ENCODE assay signal across 11 cellular contexts in the genomic region with DNA sequence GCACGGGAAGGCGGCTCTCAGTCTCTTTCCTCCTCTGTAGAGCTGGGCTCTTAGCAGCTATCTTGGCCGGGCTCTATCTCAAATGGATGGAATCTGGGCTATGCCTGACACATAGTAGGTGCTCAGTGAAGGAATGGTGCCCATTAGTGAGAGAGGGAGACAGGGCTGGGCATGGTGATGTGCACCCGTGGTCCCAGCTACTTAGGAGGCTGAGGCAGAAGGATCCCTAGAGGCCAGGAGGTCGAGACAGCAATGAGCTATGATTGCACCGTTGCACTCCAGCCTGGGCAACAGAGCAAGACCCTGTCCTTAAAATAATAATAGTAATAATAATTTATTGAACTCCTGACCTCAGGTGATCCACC. TPM values are rescaled to one million over a fixed set of nuclear protein-coding genes. Genes with fewer than 3 reads are reported as not detected.
A peak's percentile ranks its signal among the peaks of the same experiment; 100 is the strongest.
DNase-seq lines count a peak whose midpoint lies in the region; ATAC-seq, FAIRE-seq and TF ChIP-seq lines count a peak whose summit lies in the region.
"Had no signal": no experiment of that assay in that cellular context is flagged by ENCODE, and none has a peak within 500 bp of the region (broad histone marks: within the 10 kb centered on the region; RNA-seq: fewer than 3 reads in every experiment).

No MANE protein-coding gene starts in this region.

- H3K9me3 ChIP-seq in left ventricle myocardium inferior (replicated peaks) (no peaks in the 10 kb centered on the region), lower lobe of right lung (no peaks in the 10 kb centered on the region), transverse colon (no peaks in the 10 kb centered on the region), small intestine (ENCODE audit: control insufficient read depth, low read depth) (no peaks in the 10 kb centered on the region)

- no peak for TF ChIP-seq EP300 in transverse colon (IDR thresholded peaks at IDR 0.05; ENCODE audit: low read depth)

- WGBS in transverse colon (ENCODE audit: low coverage in 1 of 2), 2 donors: 74% methylated on average over 6 of the region's 6 CpGs; no CpG with 5 or more reads in 1 of the 2 donors
- 73 to 89% (median 74%) methylated on average over 6 of the region's 6 CpGs for WGBS in small intestine, 3 donors

- H3K27me3 ChIP-seq in left ventricle myocardium inferior (ENCODE audit: low read depth) (no peaks in the 10 kb centered on the region), lower lobe of right lung (ENCODE audit: low read depth) (no peaks in the 10 kb centered on the region), transverse colon (no peaks in the 10 kb centered on the region), small intestine (ENCODE audit: control insufficient read depth in 2 of 2, insufficient read depth in 2 of 2, low read length in 2 of 2) (no peaks in the 10 kb centered on the region)
- H3K27me3 ChIP-seq: hepatocyte had no signal

- no peak for FAIRE-seq in small intestine (lab: Jason Lieb, UNC)

- no peak for TF ChIP-seq CTCF in left ventricle myocardium inferior (IDR thresholded peaks at IDR 0.05; ENCODE audit: borderline replicate concordance)
- no peak for TF ChIP-seq CTCF in WI38 (IDR thresholded peaks at IDR 0.05; ENCODE audit: low read depth, low read length)
- no peak for TF ChIP-seq CTCF in lower lobe of right lung (IDR thresholded peaks at IDR 0.05)
- TF ChIP-seq CTCF in transverse colon (IDR thresholded peaks at IDR 0.05): no peak

- no peak for TF ChIP-seq POLR2A in transverse colon (IDR thresholded peaks at IDR 0.05)

- in situ Hi-C loops in transverse colon (cut with MboI; ENCODE audit: low pct_ligation_motif_present in 1 of 4, low pct_unique_long_range_greater_than_20kb in 1 of 4, low sequenced_read_pairs in 3 of 4): no loop called here

- intact Hi-C loops in left ventricle myocardium inferior (cut with micrococcal nuclease) (no loop called here), Right ventricle myocardium inferior (cut with DNase I) (no loop called here), lower lobe of right lung (cut with DNase I) (no loop called here), transverse colon (cut with DNase I; ENCODE audit: low total_unique reads) (loop anchor here (5.0 kb wide), 1 partner anchor 38 kb away; no protein-coding TSS in a partner anchor)

- H3K4me3 ChIP-seq in left ventricle myocardium inferior (no peak overlapping the region), WI38 (ENCODE audit: low read depth, low read length) (peak overlapping the region; percentile 9; the same call in 1 of the 2 replicates), lower lobe of right lung (no peak overlapping the region), transverse colon (no peak overlapping the region), small intestine (ENCODE audit: low read depth in 1 of 2, low read length in 2 of 2) (no peak overlapping the region)
- H3K4me3 ChIP-seq: hepatocyte had no signal

- H3K27ac ChIP-seq in left ventricle myocardium inferior (replicated peaks) (peak overlapping the region; percentile 97), lower lobe of right lung (peak overlapping the region; percentile 63), transverse colon (peak overlapping the region in 3 of 4 donors; percentile 4 to 45 (median 9)), small intestine (ENCODE audit: low read depth in 1 of 2, low read length in 1 of 2) (peak overlapping the region in 1 of 2 donors; percentile 4)

- H3K4me1 ChIP-seq in left ventricle myocardium inferior: peaks cover 60% of the 10 kb centered on the region
- peaks cover 48% of the 10 kb centered on the region for H3K4me1 ChIP-seq in lower lobe of right lung
- peaks cover 10 to 26% (median 13%) of the 10 kb centered on the region in 4 donors for H3K4me1 ChIP-seq in transverse colon
- H3K4me1 ChIP-seq in small intestine (ENCODE audit: control insufficient read depth in 2 of 2, insufficient read depth in 1 of 2, low read depth in 1 of 2, low read length in 1 of 2): peaks cover 0 to 15% of the 10 kb centered on the region in 2 donors

- DNase-seq in left ventricle myocardium inferior: no peak
- DNase-seq in Right ventricle myocardium inferior (ENCODE audit: missing footprints): no peak
- no peak for DNase-seq in lower lobe of right lung
- no peak for DNase-seq in transverse colon
- no peak for DNase-seq in small intestine
- no peak for DNase-seq in NCI-H1694 treated with DMSO at 0.1 percent for 48 hours (lab: John Stamatoyannopoulos, UW)
- no peak for DNase-seq in epidermal melanocyte (ENCODE audit: insufficient read length, low spot score)
- DNase-seq: COR-L47, NCI-H1105 treated with DMSO at 0.1 percent for 48 hours had no signal

- ATAC-seq in Right ventricle myocardium inferior (no peak), lower lobe of right lung (no peak)

- H3K36me3 ChIP-seq in left ventricle myocardium inferior (no peaks in the 10 kb centered on the region), lower lobe of right lung (no peaks in the 10 kb centered on the region), transverse colon (no peaks in the 10 kb centered on the region), small intestine (ENCODE audit: control insufficient read depth in 2 of 2, insufficient read depth in 2 of 2, low read length in 2 of 2) (no peaks in the 10 kb centered on the region)

RNA-seq across cellular contexts. Expression of a gene that starts 14.7 kb away (rescaled TPM):
- total RNA-seq in left ventricle myocardium inferior (65.2 TPM), Right ventricle myocardium inferior (73.1 TPM), lower lobe of right lung (137 TPM), transverse colon (10 to 100 TPM; 19.9 to 74.4 (median 48.9) TPM)
- polyA plus RNA-seq in small intestine: 10 to 100 TPM in 1 of 3 donors, 1 to 10 TPM in 2; 1.1 to 25.4 (median 3.8) TPM
